In genomic region chr10:1379601-1380000, GRCh38 we compare ENCODE assay signal across 14 cellular contexts.
DNase-seq lines count a peak whose midpoint lies in the region; ATAC-seq and TF ChIP-seq lines count a peak whose summit lies in the region.
"Had no signal": no experiment of that assay in that cellular context is flagged by ENCODE, and none has a peak within 500 bp of the region (broad histone marks: within the 10 kb centered on the region; RNA-seq: fewer than 3 reads in every experiment).

No MANE protein-coding gene starts in this region.

- TF ChIP-seq POLR2A in Peyer's patch (IDR thresholded peaks at IDR 0.05): no peak
- no peak for TF ChIP-seq POLR2A in testis (IDR thresholded peaks at IDR 0.05)

- H3K36me3 ChIP-seq in Peyer's patch (no peaks in the 10 kb centered on the region), testis (ENCODE audit: low read depth, missing control alignments) (no peaks in the 10 kb centered on the region)

- WGBS in testis, 2 donors: 32 to 42% methylated on average over 9 of the region's 9 CpGs

- no peak for ATAC-seq in GM18867 (IDR thresholded peaks at IDR 0.05; ENCODE audit: unreplicated experiment)
- ATAC-seq: natural killer cell treated with Interleukin-12 subunit alpha and Interleukin-12 subunit beta and Interleukin-15 and Interleukin-18, amount 100 ng/mL, for 72 hours; stimulated activated naive CD8-positive, alpha-beta T cell treated with anti-CD3 and anti-CD28 coated beads, Interleukin-15, amount 100 ng/mL, for 72 hours had no signal

- no peak overlapping the region for H3K4me3 ChIP-seq in Peyer's patch
- H3K4me3 ChIP-seq in testis: no peak overlapping the region
- H3K4me3 ChIP-seq in dorsolateral prefrontal cortex: no peak overlapping the region

- no peaks in the 10 kb centered on the region for H3K9me3 ChIP-seq in Peyer's patch
- H3K9me3 ChIP-seq in testis: no peaks in the 10 kb centered on the region

- intact Hi-C loops in testis (cut with DNase I; ENCODE audit: low total_unique reads): no loop called here
- intact Hi-C loops in dorsolateral prefrontal cortex (cut with DNase I): no loop called here

- H3K4me1 ChIP-seq in Peyer's patch: no peaks in the 10 kb centered on the region
- no peaks in the 10 kb centered on the region for H3K4me1 ChIP-seq in testis

- H3K27ac ChIP-seq in Peyer's patch (no peak overlapping the region), testis (no peak overlapping the region), dorsolateral prefrontal cortex (no peak overlapping the region)

- DNase-seq in activated effector memory CD4-positive, alpha-beta T cell treated with anti-CD3 and anti-CD28 coated beads, Interleukin-2, amount 50 U/mL, for 16 hours: peak; percentile 41
- DNase-seq in activated effector memory CD4-positive, alpha-beta T cell treated with Interleukin-2 at 50 U/mL for 16 hours: no peak
- peak; percentile 11 to 28 (median 19) for DNase-seq in Peyer's patch
- DNase-seq in iPS-NIHi11 (ENCODE audit: low spot score): peak; percentile 65
- peak; percentile 10 for DNase-seq in testis
- no peak for DNase-seq in activated CD4-positive, alpha-beta T cell treated with anti-CD3 and anti-CD28 coated beads for 48 hours
- DNase-seq in dorsolateral prefrontal cortex: no peak
- DNase-seq: activated CD4-positive, alpha-beta T cell treated with anti-CD3 and anti-CD28 coated beads for 1 hour; hippocampal formation; NCI-H1694; NCI-H524 treated with DMSO at 0.1 percent for 48 hours; stimulated activated naive CD8-positive, alpha-beta T cell treated with anti-CD3 and anti-CD28 coated beads, Interleukin-15, amount 100 ng/mL, for 72 hours had no signal

- H3K27me3 ChIP-seq in Peyer's patch: no peaks in the 10 kb centered on the region
- no peaks in the 10 kb centered on the region for H3K27me3 ChIP-seq in testis
- H3K27me3 ChIP-seq in dorsolateral prefrontal cortex: peaks cover 0 to 22% (median 0%) of the 10 kb centered on the region in 45 donors

- TF ChIP-seq CTCF in Peyer's patch (IDR thresholded peaks at IDR 0.05): no peak
- TF ChIP-seq CTCF in testis (IDR thresholded peaks at IDR 0.05): no peak
- peak in 1 of 56 donors; percentile 9 for TF ChIP-seq CTCF in dorsolateral prefrontal cortex (IDR thresholded peaks at IDR 0.05 in 54 of 56, conservative IDR thresholded peaks at IDR 0.05 in 2 of 56; ENCODE audit: low read depth in 1 of 56, partially characterized antibody in 56 of 56)

Comparison
In these comparisons a context has a peak if more than half of its experiments do, and no peak if none do; other contexts are left out.
1. DNase-seq: peak in activated effector memory CD4-positive, alpha-beta T cell treated with anti-CD3 and anti-CD28 coated beads, Interleukin-2, amount 50 U/mL, for 16 hours (single experiment), Peyer's patch (3 of 3), iPS-NIHi11 (single experiment) and testis (single experiment); none in activated effector memory CD4-positive, alpha-beta T cell treated with Interleukin-2 at 50 U/mL for 16 hours (single experiment), activated CD4-positive, alpha-beta T cell treated with anti-CD3 and anti-CD28 coated beads for 48 hours (single experiment) and dorsolateral prefrontal cortex (0 of 10).